ENCODE assay signal across 16 cellular contexts in genomic region chr1:31243451-31244286, GRCh38. TPM values are rescaled to one million over a fixed set of nuclear protein-coding genes. Genes with fewer than 3 reads are reported as not detected.
A peak's percentile ranks its signal among the peaks of the same experiment; 100 is the strongest.
DNase-seq lines count a peak whose midpoint lies in the region; TF ChIP-seq lines count a peak whose summit lies in the region.
"Had no signal": no experiment of that assay in that cellular context is flagged by ENCODE, and none has a peak within 500 bp of the region (broad histone marks: within the 10 kb centered on the region; RNA-seq: fewer than 3 reads in every experiment).

No MANE protein-coding gene starts in this region.

- no peaks in the 10 kb centered on the region for H3K27me3 Mint-ChIP-seq in neural crest cell (ENCODE audit: low read depth)
- H3K27me3 Mint-ChIP-seq in CD4-positive, alpha-beta memory T cell = peaks cover 14 to 15% of the 10 kb centered on the region in 2 donors

- H3K4me3 Mint-ChIP-seq in neural crest cell = peak overlapping the region; percentile 63
- H3K4me3 Mint-ChIP-seq in CD4-positive, alpha-beta memory T cell = no peak overlapping the region
- H3K4me3 Mint-ChIP-seq: activated CD8-positive, alpha-beta T cell treated with anti-CD3 and anti-CD28 coated beads for 36 hours had no signal

- 64 to 74% (median 71%) methylated on average over 11 of the region's 11 CpGs for WGBS in ovary, 3 donors

- no peak for TF ChIP-seq POLR2A in ovary (IDR thresholded peaks at IDR 0.05)

- DNase-seq in ELR (ENCODE audit: low read depth) (peak; percentile 59), NCI-H146 (lab: John Stamatoyannopoulos, UW) (peak; percentile 34), cardiac fibroblast (ENCODE audit: low read depth in 2 of 2) (peak; percentile 33 to 62), neural crest cell (ENCODE audit: low read depth, low spot score) (no peak), ovary (no peak), 8988T (no peak), DMS114 treated with DMSO at 0.1 percent for 48 hours (lab: John Stamatoyannopoulos, UW; ENCODE audit: unreplicated experiment) (no peak)
- DNase-seq in CD4-positive, alpha-beta memory T cell = no peak
- DNase-seq: activated CD8-positive, alpha-beta T cell treated with anti-CD3 and anti-CD28 coated beads for 36 hours; DMS53; NCI-H1436 had no signal

- TF ChIP-seq CTCF in cardiac fibroblast (IDR thresholded peaks at IDR 0.05; ENCODE audit: low read depth, low read length) (no peak), neural crest cell (conservative IDR thresholded peaks at IDR 0.05) (no peak), ovary (IDR thresholded peaks at IDR 0.05) (no peak)

- TF ChIP-seq EP300 in ovary (IDR thresholded peaks at IDR 0.05) = no peak

- no peak overlapping the region for H3K27ac Mint-ChIP-seq in neural crest cell (ENCODE audit: unreplicated experiment)
- H3K27ac Mint-ChIP-seq in CD4-positive, alpha-beta memory T cell = no peak overlapping the region
- H3K27ac Mint-ChIP-seq: activated CD8-positive, alpha-beta T cell treated with anti-CD3 and anti-CD28 coated beads for 36 hours had no signal

- H3K4me1 Mint-ChIP-seq in neural crest cell = peaks cover 22% of the 10 kb centered on the region
- H3K4me1 Mint-ChIP-seq in CD4-positive, alpha-beta memory T cell = peaks cover 3 to 15% (median 9%) of the 10 kb centered on the region in 4 donors

- H3K4me3 ChIP-seq in cardiac fibroblast (replicated peaks in 1 of 2; ENCODE audit: low read depth in 2 of 2, low read length in 2 of 2) (no peak overlapping the region), ovary (no peak overlapping the region)
- H3K4me3 ChIP-seq in CD4-positive, alpha-beta memory T cell (ENCODE audit: low read length in 2 of 2) = no peak overlapping the region
- H3K4me3 ChIP-seq: dorsolateral prefrontal cortex, SK-N-MC had no signal

- no peaks in the 10 kb centered on the region for H3K27me3 ChIP-seq in ovary
- H3K27me3 ChIP-seq in CD4-positive, alpha-beta memory T cell (ENCODE audit: insufficient read depth, low read length) = peaks cover 15% of the 10 kb centered on the region

- intact Hi-C loops in ovary (cut with DNase I) = no loop called here
- intact Hi-C loops in CD4-positive, alpha-beta memory T cell (cut with micrococcal nuclease) = no loop called here

- no peak overlapping the region for H3K27ac ChIP-seq in ovary
- H3K27ac ChIP-seq in CD4-positive, alpha-beta memory T cell (ENCODE audit: low read depth, low read length) = no peak overlapping the region
- H3K27ac ChIP-seq: parathyroid adenoma, SK-N-MC had no signal

- CTCF ChIA-PET in CD4-positive, alpha-beta memory T cell (lab: Charles Lee; ENCODE audit: partially characterized antibody) = interaction anchor here (0.7 kb wide), 1 partner anchor 1851 kb away, joined by 3 read pairs; no protein-coding TSS in a partner anchor

- H3K4me1 ChIP-seq in ovary (ENCODE audit: insufficient read depth) = no peaks in the 10 kb centered on the region
- no peaks in the 10 kb centered on the region for H3K4me1 ChIP-seq in CD4-positive, alpha-beta memory T cell (ENCODE audit: insufficient read depth, low read length)
- H3K4me1 ChIP-seq: parathyroid adenoma had no signal

- H3K9me3 ChIP-seq in ovary = no peaks in the 10 kb centered on the region
- no peaks in the 10 kb centered on the region for H3K9me3 ChIP-seq in CD4-positive, alpha-beta memory T cell (ENCODE audit: control insufficient read depth in 1 of 2, low read length in 2 of 2)

- POLR2A ChIA-PET in CD4-positive, alpha-beta memory T cell (lab: Charles Lee; ENCODE audit: partially characterized antibody) = interaction anchor here (0.7 kb wide), 1 partner anchor 116 kb away, joined by 3 read pairs; no protein-coding TSS in a partner anchor

- H3K9me3 Mint-ChIP-seq in neural crest cell = no peaks in the 10 kb centered on the region
- peaks cover 0 to 2% (median 0%) of the 10 kb centered on the region in 8 donors for H3K9me3 Mint-ChIP-seq in CD4-positive, alpha-beta memory T cell
- H3K9me3 Mint-ChIP-seq: activated CD8-positive, alpha-beta T cell treated with anti-CD3 and anti-CD28 coated beads for 36 hours had no signal

- no peaks in the 10 kb centered on the region for H3K36me3 Mint-ChIP-seq in neural crest cell (ENCODE audit: low read depth)
- no peaks in the 10 kb centered on the region for H3K36me3 Mint-ChIP-seq in CD4-positive, alpha-beta memory T cell

- H3K36me3 ChIP-seq in ovary = no peaks in the 10 kb centered on the region
- H3K36me3 ChIP-seq in CD4-positive, alpha-beta memory T cell (ENCODE audit: insufficient read depth, low read length) = no peaks in the 10 kb centered on the region

RNA-seq across cellular contexts. Expression of gene NKAIN1, which starts 4.0 kb away (rescaled TPM):
- total RNA-seq in neural crest cell (73.2 and 79.7 TPM in 2 replicates), ovary (under 1 TPM; 0.12 to 0.46 (median 0.23) TPM)
- polyA plus RNA-seq in ovary = 1 to 10 TPM in 1 of 2 donors, under 1 TPM in 1; 0.05 to 1.2 TPM
- total RNA-seq in CD4-positive, alpha-beta memory T cell = not detected
- polyA plus RNA-seq in CD4-positive, alpha-beta memory T cell = not detected
- total RNA-seq: activated CD8-positive, alpha-beta T cell treated with anti-CD3 and anti-CD28 coated beads for 36 hours; mesenteric fat pad had no signal
- polyA plus RNA-seq: aorta had no signal

RNA-seq across cellular contexts. Expression of gene SNRNP40, which starts 52.9 kb away (rescaled TPM):
- total RNA-seq in neural crest cell = 129 and 130 TPM in 2 replicates
- 10 to 100 TPM; 32.9 to 62.3 (median 46.9) TPM for total RNA-seq in ovary
- 10 to 100 TPM; 26.0 to 42.8 TPM for polyA plus RNA-seq in ovary
- total RNA-seq in CD4-positive, alpha-beta memory T cell = 10 to 100 TPM; 58.7 to 67.0 TPM
- 100 to 1,000 TPM in 1 of 2 donors, 10 to 100 TPM in 1; 100.0 to 118 TPM for polyA plus RNA-seq in CD4-positive, alpha-beta memory T cell

RNA-seq across cellular contexts. Expression of gene ZCCHC17, which starts 53.2 kb away (rescaled TPM):
- total RNA-seq in neural crest cell (59.7 and 64.6 TPM in 2 replicates), ovary (10 to 100 TPM; 16.0 to 25.6 (median 21.5) TPM)
- polyA plus RNA-seq in ovary = 10 to 100 TPM; 31.5 to 48.5 TPM
- 10 to 100 TPM; 20.2 to 21.8 TPM for total RNA-seq in CD4-positive, alpha-beta memory T cell
- polyA plus RNA-seq in CD4-positive, alpha-beta memory T cell = 10 to 100 TPM; 43.6 to 44.5 TPM

Comparison
In these comparisons a context has a peak if more than half of its experiments do, and no peak if none do; other contexts are left out.
1. DNase-seq: peak in ELR (single experiment), NCI-H146 (single experiment) and cardiac fibroblast (2 of 2); none in neural crest cell (single experiment), ovary (0 of 5), 8988T (single experiment), CD4-positive, alpha-beta memory T cell (0 of 5) and DMS114 treated with DMSO at 0.1 percent for 48 hours (single experiment).
2. RNA of gene NKAIN1, which starts 4.0 kb away (total RNA-seq): 73.2 to 79.7 TPM in neural crest cell; 0.12 to 0.46 TPM in ovary and not detected in CD4-positive, alpha-beta memory T cell; every median in the first group is over 10 times any median in the second.